ENCODE assay signal across 26 cellular contexts in genomic region chr9:17958363-17958762, GRCh38.
"Had no signal": no experiment of that assay in that cellular context is flagged by ENCODE, and none has a peak within 500 bp of the region (broad histone marks: within the 10 kb centered on the region; RNA-seq: fewer than 3 reads in every experiment).

No MANE protein-coding gene starts in this region.

- ATAC-seq: naive thymus-derived CD8-positive, alpha-beta T cell; natural killer cell treated with Interleukin-12 subunit alpha and Interleukin-12 subunit beta and Interleukin-15 and Interleukin-18, amount 100 ng/mL, for 72 hours; pancreas; right cardiac atrium; sciatic nerve; stimulated activated effector memory CD8-positive, alpha-beta T cell treated with anti-CD3 and anti-CD28 coated beads, Interleukin-12 subunit alpha, Interleukin-12 subunit beta, amount 100 ng/mL, for 72 hours; stimulated activated naive B cell treated with anti-CD40 and anti-IgM and Interleukin-4, amounts not matched to agents 10 μg/mL and 1 μg/mL and 100 μg/mL, for 72 hours had no signal

- H3K27me3 ChIP-seq: neutrophil, pancreas, stomach, thyroid gland, tibial nerve, upper lobe of left lung, vagina had no signal

- H3K27ac ChIP-seq: neutrophil, pancreas, prostate gland, stomach, thyroid gland, tibial nerve, upper lobe of left lung, vagina had no signal

- H3K4me1 ChIP-seq: pancreas, prostate gland, stomach, thyroid gland, upper lobe of left lung, vagina had no signal

- DNase-seq: naive B cell; naive thymus-derived CD8-positive, alpha-beta T cell; nephron progenitor cell; nucleus accumbens; pancreas; retina; right cardiac atrium; small intestine; stimulated activated CD4-positive, alpha-beta T cell treated with anti-CD3 and anti-CD28 coated beads, Interleukin-15, amount 100 ng/mL, for 24 hours; stimulated activated CD4-positive, alpha-beta T cell treated with anti-CD3 and anti-CD28 coated beads, Interleukin-2, amount 100 ng/mL, for 24 hours; stimulated activated CD4-positive, alpha-beta T cell treated with anti-CD3 and anti-CD28 coated beads, Interleukin-2, amount 100 ng/mL, for 48 hours; stimulated activated CD4-positive, alpha-beta T cell treated with anti-CD3 and anti-CD28 coated beads, Interleukin-4, amount 100 ng/mL, for 24 hours; stimulated activated naive B cell treated with anti-CD40 and anti-IgM and Interleukin-4, amounts not matched to agents 10 μg/mL and 1 μg/mL and 100 μg/mL, for 72 hours; stimulated activated naive CD4-positive, alpha-beta T cell treated with Interleukin-2 at 50 U/mL for 16 hours; stomach; thyroid gland; trophoblast cell; upper lobe of left lung had no signal

- H3K9me3 ChIP-seq: neutrophil, pancreas, prostate gland, stomach, thoracic aorta, thyroid gland, upper lobe of left lung, vagina had no signal

- H3K36me3 ChIP-seq: neutrophil, pancreas, prostate gland, stomach, thoracic aorta, thyroid gland, tibial nerve, upper lobe of left lung, vagina had no signal

- H3K4me3 ChIP-seq: pancreas, prostate gland, stomach, thoracic aorta, thyroid gland, tibial nerve, upper lobe of left lung, vagina had no signal
